ENCODE assay signal across 14 cellular contexts in genomic region chr11:117064275-117064674, GRCh38. TPM values are rescaled to one million over a fixed set of nuclear protein-coding genes. Genes with fewer than 3 reads are reported as not detected.
DNase-seq lines count a peak whose midpoint lies in the region; ATAC-seq and TF ChIP-seq lines count a peak whose summit lies in the region.
"Had no signal": no experiment of that assay in that cellular context is flagged by ENCODE, and none has a peak within 500 bp of the region (broad histone marks: within the 10 kb centered on the region; RNA-seq: fewer than 3 reads in every experiment).

No MANE protein-coding gene starts in this region.

- TF ChIP-seq CTCF in epithelial cell of esophagus (IDR thresholded peaks at IDR 0.05; ENCODE audit: insufficient read depth, low read depth, low read length, missing control alignments) (no peak), smooth muscle cell (IDR thresholded peaks at IDR 0.05; ENCODE audit: borderline replicate concordance, insufficient read depth, poor library complexity, severe bottlenecking) (no peak)

- DNase-seq in activated T-cell treated with anti-CD3 and anti-CD28 coated beads, Interleukin-2, amount 50 U/mL, for 24 hours = no peak
- DNase-seq in activated T-cell treated with anti-CD3 and anti-CD28 coated beads for 4 hours = no peak
- peak; percentile 67 for DNase-seq in epithelial cell of esophagus (ENCODE audit: low read depth)
- no peak for DNase-seq in smooth muscle cell (lab: John Stamatoyannopoulos, UW; ENCODE audit: unreplicated experiment)
- no peak for DNase-seq in NCI-H774 (lab: John Stamatoyannopoulos, UW)
- DNase-seq: activated effector memory CD4-positive, alpha-beta T cell treated with anti-CD3 and anti-CD28 coated beads, Interleukin-2, amount 50 U/mL, for 16 hours; NCI-H510A; posterior cingulate gyrus had no signal

- no peak overlapping the region for H3K9ac ChIP-seq in smooth muscle cell (ENCODE audit: low read depth)

- no peak overlapping the region for H2AFZ ChIP-seq in smooth muscle cell (ENCODE audit: low read depth)

- peaks cover 12% of the 10 kb centered on the region for H3K4me1 ChIP-seq in smooth muscle cell (ENCODE audit: low read depth)

- H3F3A ChIP-seq in smooth muscle cell (ENCODE audit: low read depth) = no peaks in the 10 kb centered on the region

- no peaks in the 10 kb centered on the region for H3K9me3 ChIP-seq in smooth muscle cell (replicated peaks; ENCODE audit: low read depth)
- H3K9me3 ChIP-seq: vagina had no signal

- H3K27me3 ChIP-seq in smooth muscle cell (ENCODE audit: low read depth) = no peaks in the 10 kb centered on the region
- H3K27me3 ChIP-seq: vagina had no signal

- H3K27ac ChIP-seq in smooth muscle cell (ENCODE audit: low read depth) = peak overlapping the region; percentile 28
- H3K27ac ChIP-seq: epithelial cell of prostate, vagina had no signal

- H3K36me3 ChIP-seq in smooth muscle cell (ENCODE audit: low read depth) = no peaks in the 10 kb centered on the region
- H3K36me3 ChIP-seq: vagina had no signal

- ATAC-seq in SK-N-SH treated with all-trans-retinoic acid at 6 μM for 48 hours (peak; percentile 63), GM19035 (IDR thresholded peaks at IDR 0.05; ENCODE audit: unreplicated experiment) (no peak), GM18868 (IDR thresholded peaks at IDR 0.05; ENCODE audit: unreplicated experiment) (no peak)
- ATAC-seq: HepG2 had no signal

- H3K79me2 ChIP-seq in smooth muscle cell (ENCODE audit: low read depth) = peaks cover 59% of the 10 kb centered on the region

- H3K27ac Mint-ChIP-seq in activated T-cell treated with anti-CD3 and anti-CD28 coated beads, Interleukin-2, amount 50 U/mL, for 24 hours = peak overlapping the region; percentile 94

- H4K20me1 ChIP-seq in smooth muscle cell (ENCODE audit: low read depth) = peaks cover 100% of the 10 kb centered on the region

- H3K27me3 Mint-ChIP-seq in activated T-cell treated with anti-CD3 and anti-CD28 coated beads, Interleukin-2, amount 50 U/mL, for 24 hours = no peaks in the 10 kb centered on the region

- H3K4me3 Mint-ChIP-seq in activated T-cell treated with anti-CD3 and anti-CD28 coated beads, Interleukin-2, amount 50 U/mL, for 24 hours = peak overlapping the region; percentile 67

- WGBS in smooth muscle cell (ENCODE audit: low lambda C conversion rate) = 56% methylated on average over 1 of the region's 1 CpG

- no peaks in the 10 kb centered on the region for H3K9me3 Mint-ChIP-seq in activated T-cell treated with anti-CD3 and anti-CD28 coated beads, Interleukin-2, amount 50 U/mL, for 24 hours

- H3K4me1 Mint-ChIP-seq in activated T-cell treated with anti-CD3 and anti-CD28 coated beads, Interleukin-2, amount 50 U/mL, for 24 hours (ENCODE audit: low read depth) = peaks cover 78% of the 10 kb centered on the region

- H3K4me2 ChIP-seq in smooth muscle cell = peak overlapping the region; percentile 19

- peaks cover 15% of the 10 kb centered on the region for H3K36me3 Mint-ChIP-seq in activated T-cell treated with anti-CD3 and anti-CD28 coated beads, Interleukin-2, amount 50 U/mL, for 24 hours (ENCODE audit: low read depth)

- H3K4me3 ChIP-seq in epithelial cell of esophagus (ENCODE audit: low read length) = no peak overlapping the region
- no peak overlapping the region for H3K4me3 ChIP-seq in smooth muscle cell
- H3K4me3 ChIP-seq: vagina had no signal

TF ChIP-seq in SK-N-SH treated with all-trans-retinoic acid at 6 μM for 48 hours, 23 proteins besides CTCF, POLR2A, EP300 and RAD21:
- TF ChIP-seq ISL1 (CRISPR knock-in tag; IDR thresholded peaks at IDR 0.05) = peak; percentile 81
- TF ChIP-seq, protein P1, sequence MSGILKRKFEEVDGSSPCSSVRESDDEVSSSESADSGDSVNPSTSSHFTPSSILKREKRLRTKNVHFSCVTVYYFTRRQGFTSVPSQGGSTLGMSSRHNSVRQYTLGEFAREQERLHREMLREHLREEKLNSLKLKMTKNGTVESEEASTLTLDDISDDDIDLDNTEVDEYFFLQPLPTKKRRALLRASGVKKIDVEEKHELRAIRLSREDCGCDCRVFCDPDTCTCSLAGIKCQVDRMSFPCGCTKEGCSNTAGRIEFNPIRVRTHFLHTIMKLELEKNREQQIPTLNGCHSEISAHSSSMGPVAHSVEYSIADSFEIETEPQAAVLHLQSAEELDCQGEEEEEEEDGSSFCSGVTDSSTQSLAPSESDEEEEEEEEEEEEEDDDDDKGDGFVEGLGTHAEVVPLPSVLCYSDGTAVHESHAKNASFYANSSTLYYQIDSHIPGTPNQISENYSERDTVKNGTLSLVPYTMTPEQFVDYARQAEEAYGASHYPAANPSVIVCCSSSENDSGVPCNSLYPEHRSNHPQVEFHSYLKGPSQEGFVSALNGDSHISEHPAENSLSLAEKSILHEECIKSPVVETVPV (CRISPR knock-in tag; IDR thresholded peaks at IDR 0.05) = no peak

RNA-seq across cellular contexts. Expression of gene SIK3, which starts 34.0 kb away (rescaled TPM):
- 8.7 and 11.9 TPM in 2 replicates for total RNA-seq in smooth muscle cell
- 11.0 and 11.8 TPM in 2 replicates for polyA plus RNA-seq in smooth muscle cell
